ENCODE assay signal across 8 cellular contexts in genomic region chr2:42906557-42907380, GRCh38.
DNase-seq lines count a peak whose midpoint lies in the region; ATAC-seq and TF ChIP-seq lines count a peak whose summit lies in the region.

No MANE protein-coding gene starts in this region.

- H3K9me3 Mint-ChIP-seq in HFFc6: no peaks in the 10 kb centered on the region
- H3K9me3 Mint-ChIP-seq in stimulated activated effector memory CD8-positive, alpha-beta T cell treated with anti-CD3 and anti-CD28 coated beads, Interleukin-12 subunit alpha, Interleukin-12 subunit beta, amount 100 ng/mL, for 72 hours: no peaks in the 10 kb centered on the region

- H3K4me3 Mint-ChIP-seq in HFFc6: peak overlapping the region; percentile 73
- H3K4me3 Mint-ChIP-seq in stimulated activated effector memory CD8-positive, alpha-beta T cell treated with anti-CD3 and anti-CD28 coated beads, Interleukin-12 subunit alpha, Interleukin-12 subunit beta, amount 100 ng/mL, for 72 hours: no peak overlapping the region

- peak; percentile 74 for DNase-seq in HFFc6
- DNase-seq in adipocyte (ENCODE audit: low read depth): peak; percentile 89
- DNase-seq in T-helper 9 cell: no peak
- DNase-seq in 8988T: no peak
- DNase-seq in stimulated activated effector memory CD8-positive, alpha-beta T cell treated with anti-CD3 and anti-CD28 coated beads, Interleukin-12 subunit alpha, Interleukin-12 subunit beta, amount 100 ng/mL, for 72 hours (ENCODE audit: low spot score in 2 of 2): no peak

- ATAC-seq in GM18519 (IDR thresholded peaks at IDR 0.05; ENCODE audit: low FRiP score, unreplicated experiment): no peak
- ATAC-seq in stimulated activated effector memory CD8-positive, alpha-beta T cell treated with anti-CD3 and anti-CD28 coated beads, Interleukin-12 subunit alpha, Interleukin-12 subunit beta, amount 100 ng/mL, for 72 hours: no peak

- H3K27ac Mint-ChIP-seq in HFFc6: peak overlapping the region; percentile 93
- H3K27ac Mint-ChIP-seq in stimulated activated effector memory CD8-positive, alpha-beta T cell treated with anti-CD3 and anti-CD28 coated beads, Interleukin-12 subunit alpha, Interleukin-12 subunit beta, amount 100 ng/mL, for 72 hours: no peak overlapping the region

- no peak overlapping the region for H3K27ac ChIP-seq in iPS-20b (ENCODE audit: low read length)
- H3K27ac ChIP-seq in skin epidermis: peak overlapping the region in 20 of 21 experiments; percentile 33 to 90 (median 75)

- peaks cover 45% of the 10 kb centered on the region for H3K4me1 Mint-ChIP-seq in HFFc6 (ENCODE audit: low read depth)
- peaks cover 12% of the 10 kb centered on the region for H3K4me1 Mint-ChIP-seq in stimulated activated effector memory CD8-positive, alpha-beta T cell treated with anti-CD3 and anti-CD28 coated beads, Interleukin-12 subunit alpha, Interleukin-12 subunit beta, amount 100 ng/mL, for 72 hours

- H3K4me1 ChIP-seq in adipocyte (ENCODE audit: control insufficient read depth, insufficient read depth, low read length) (peaks cover 55% of the 10 kb centered on the region), iPS-20b (ENCODE audit: insufficient read depth, low read length) (peaks cover 19% of the 10 kb centered on the region; the same call in 1 of the 2 replicates)

- H3K27me3 ChIP-seq in adipocyte (replicated peaks; ENCODE audit: control insufficient read depth, insufficient read depth, low read length) (no peaks in the 10 kb centered on the region), iPS-20b (ENCODE audit: insufficient read depth, low read length) (no peaks in the 10 kb centered on the region; the same call in 1 of the 2 replicates)

- H3K4me3 ChIP-seq in adipocyte (ENCODE audit: low read length) (peak overlapping the region; percentile 41), iPS-20b (ENCODE audit: low read length) (no peak overlapping the region), skin epidermis (no peak overlapping the region)

- H3K9ac ChIP-seq in adipocyte (ENCODE audit: low read length) (peak overlapping the region; percentile 64), iPS-20b (ENCODE audit: low read depth, low read length) (peak overlapping the region; percentile 29; the same call in 1 of the 2 replicates)

- H3K9me3 ChIP-seq in adipocyte (ENCODE audit: control insufficient read depth, low read length) (no peaks in the 10 kb centered on the region), iPS-20b (ENCODE audit: insufficient read depth, low read depth, low read length) (no peaks in the 10 kb centered on the region)

- H3K36me3 Mint-ChIP-seq in HFFc6 (ENCODE audit: low read depth): no peaks in the 10 kb centered on the region
- no peaks in the 10 kb centered on the region for H3K36me3 Mint-ChIP-seq in stimulated activated effector memory CD8-positive, alpha-beta T cell treated with anti-CD3 and anti-CD28 coated beads, Interleukin-12 subunit alpha, Interleukin-12 subunit beta, amount 100 ng/mL, for 72 hours

- H3K36me3 ChIP-seq in adipocyte (ENCODE audit: control insufficient read depth, insufficient read depth, low read length, severe bottlenecking): no peaks in the 10 kb centered on the region
- H3K36me3 ChIP-seq in iPS-20b (ENCODE audit: insufficient read depth, low read depth, low read length): no peaks in the 10 kb centered on the region

- peaks cover 2% of the 10 kb centered on the region; the same call in 1 of the 2 replicates for H3K27me3 Mint-ChIP-seq in HFFc6 (ENCODE audit: insufficient read depth)

- no peak for TF ChIP-seq CTCF in HFFc6 (IDR thresholded peaks at IDR 0.05)

Comparison
In these comparisons a context has a peak if more than half of its experiments do, and no peak if none do; other contexts are left out.
1. DNase-seq: peak in HFFc6 (single experiment) and adipocyte (single experiment); none in T-helper 9 cell (single experiment), 8988T (single experiment) and stimulated activated effector memory CD8-positive, alpha-beta T cell treated with anti-CD3 and anti-CD28 coated beads, Interleukin-12 subunit alpha, Interleukin-12 subunit beta, amount 100 ng/mL, for 72 hours (0 of 2).